In genomic region chr14:101855958-101856357, GRCh38 we compare ENCODE assay signal across 19 cellular contexts.
DNase-seq lines count a peak whose midpoint lies in the region; ATAC-seq and TF ChIP-seq lines count a peak whose summit lies in the region.
"Had no signal": no experiment of that assay in that cellular context is flagged by ENCODE, and none has a peak within 500 bp of the region (broad histone marks: within the 10 kb centered on the region; RNA-seq: fewer than 3 reads in every experiment).

No MANE protein-coding gene starts in this region.

- H3K9me3 Mint-ChIP-seq in activated T-cell treated with anti-CD3 and anti-CD28 coated beads, Interleukin-2, amount 50 U/mL, for 72 hours = no peaks in the 10 kb centered on the region
- no peaks in the 10 kb centered on the region for H3K9me3 Mint-ChIP-seq in activated T-cell treated with anti-CD3 and anti-CD28 coated beads, Interleukin-2, amount 50 U/mL, for 4 hours
- no peaks in the 10 kb centered on the region for H3K9me3 Mint-ChIP-seq in activated T-helper 2 cell treated with anti-CD3 and anti-CD28 coated beads, Interferon-gamma antibody, Interleukin-2, Interleukin-4, amounts not matched to agents 10 μg/mL and 5 μg/mL and 100 μg/mL, durations not matched to agents 14 hours and 24 hours and 36 hours
- H3K9me3 Mint-ChIP-seq in natural killer cell treated with Interleukin-12 subunit alpha and Interleukin-12 subunit beta and Interleukin-15 and Interleukin-18, amount 100 ng/mL, for 72 hours = no peaks in the 10 kb centered on the region
- H3K9me3 Mint-ChIP-seq: activated T-helper 1 cell treated with anti-CD3 and anti-CD28 coated beads, Interleukin-12 subunit alpha, Interleukin-12 subunit beta, Interleukin-2, Interleukin-4 antibody, amounts not matched to agents 30 ng/mL and 10 ng/mL and 1 ng/mL, durations not matched to agents 14 hours and 24 hours and 36 hours had no signal

- no peaks in the 10 kb centered on the region for H3K9me3 ChIP-seq in DND-41 (ENCODE audit: insufficient read depth, low read length, severe bottlenecking)
- H3K9me3 ChIP-seq: colonic mucosa, right atrium auricular region, SJCRH30 had no signal

- peaks cover 96% of the 10 kb centered on the region for H3K79me2 ChIP-seq in DND-41 (ENCODE audit: insufficient read depth, low read length)

- DNase-seq in activated T-cell treated with anti-CD3 and anti-CD28 coated beads, Interleukin-2, amount 50 U/mL, for 72 hours = no peak
- no peak for DNase-seq in activated T-cell treated with anti-CD3 and anti-CD28 coated beads, Interleukin-2, amount 50 U/mL, for 4 hours
- DNase-seq in DND-41 (no peak), pons (ENCODE audit: low spot score) (no peak)
- DNase-seq in activated T-helper 2 cell treated with anti-CD3 and anti-CD28 coated beads, Interferon-gamma antibody, Interleukin-2, Interleukin-4, amounts not matched to agents 10 μg/mL and 5 μg/mL and 100 μg/mL, durations not matched to agents 14 hours and 24 hours and 36 hours (ENCODE audit: low spot score) = no peak
- no peak for DNase-seq in natural killer cell treated with Interleukin-12 subunit alpha and Interleukin-12 subunit beta and Interleukin-15 and Interleukin-18, amount 100 ng/mL, for 72 hours (ENCODE audit: low spot score)
- DNase-seq: activated CD4-positive, alpha-beta T cell treated with anti-CD3 and anti-CD28 coated beads, Interleukin-2, amount 50 U/mL, for 1 hour; anterior cingulate cortex; Calu3; colonic mucosa; mesendoderm; NCI-H2227 treated with DMSO at 0.1 percent for 48 hours had no signal

- no peak for TF ChIP-seq CTCF in DND-41 (IDR thresholded peaks at IDR 0.05; ENCODE audit: borderline replicate concordance, extremely low read depth, low read length, poor library complexity, severe bottlenecking)

- H3K36me3 Mint-ChIP-seq in activated T-cell treated with anti-CD3 and anti-CD28 coated beads, Interleukin-2, amount 50 U/mL, for 72 hours (ENCODE audit: insufficient read depth in 2 of 2) = peaks cover 5 to 24% of the 10 kb centered on the region in 2 donors
- H3K36me3 Mint-ChIP-seq in activated T-cell treated with anti-CD3 and anti-CD28 coated beads, Interleukin-2, amount 50 U/mL, for 4 hours (ENCODE audit: insufficient read depth) = peaks cover 31% of the 10 kb centered on the region
- H3K36me3 Mint-ChIP-seq in activated T-helper 2 cell treated with anti-CD3 and anti-CD28 coated beads, Interferon-gamma antibody, Interleukin-2, Interleukin-4, amounts not matched to agents 10 μg/mL and 5 μg/mL and 100 μg/mL, durations not matched to agents 14 hours and 24 hours and 36 hours (ENCODE audit: low read depth) = peaks cover 53% of the 10 kb centered on the region
- peaks cover 11% of the 10 kb centered on the region for H3K36me3 Mint-ChIP-seq in natural killer cell treated with Interleukin-12 subunit alpha and Interleukin-12 subunit beta and Interleukin-15 and Interleukin-18, amount 100 ng/mL, for 72 hours

- intact Hi-C loops in activated T-helper 2 cell treated with anti-CD3 and anti-CD28 coated beads, Interferon-gamma antibody, Interleukin-2, Interleukin-4, amounts not matched to agents 10 μg/mL and 5 μg/mL and 100 μg/mL, durations not matched to agents 14 hours and 24 hours and 36 hours (cut with micrococcal nuclease) = no loop called here

- H2AFZ ChIP-seq in DND-41 (ENCODE audit: low read depth, low read length) = no peak overlapping the region

- peaks cover 85% of the 10 kb centered on the region for H3K4me1 Mint-ChIP-seq in activated T-cell treated with anti-CD3 and anti-CD28 coated beads, Interleukin-2, amount 50 U/mL, for 72 hours (ENCODE audit: low read depth)
- H3K4me1 Mint-ChIP-seq in activated T-cell treated with anti-CD3 and anti-CD28 coated beads, Interleukin-2, amount 50 U/mL, for 4 hours (ENCODE audit: low read depth) = peaks cover 85% of the 10 kb centered on the region
- H3K4me1 Mint-ChIP-seq in activated T-helper 2 cell treated with anti-CD3 and anti-CD28 coated beads, Interferon-gamma antibody, Interleukin-2, Interleukin-4, amounts not matched to agents 10 μg/mL and 5 μg/mL and 100 μg/mL, durations not matched to agents 14 hours and 24 hours and 36 hours (ENCODE audit: low read depth) = peaks cover 59% of the 10 kb centered on the region
- H3K4me1 Mint-ChIP-seq in natural killer cell treated with Interleukin-12 subunit alpha and Interleukin-12 subunit beta and Interleukin-15 and Interleukin-18, amount 100 ng/mL, for 72 hours (ENCODE audit: low read depth in 2 of 2) = peaks cover 69 to 72% of the 10 kb centered on the region in 2 donors

- peaks cover 52% of the 10 kb centered on the region for H4K20me1 ChIP-seq in DND-41 (ENCODE audit: insufficient read depth, low read length)

- no peak overlapping the region for H3K9ac ChIP-seq in DND-41 (ENCODE audit: low read depth, low read length)
- H3K9ac ChIP-seq: KMS-11 had no signal

- peak overlapping the region; percentile 88 for H3K27ac Mint-ChIP-seq in activated T-cell treated with anti-CD3 and anti-CD28 coated beads, Interleukin-2, amount 50 U/mL, for 72 hours
- peak overlapping the region; percentile 21 for H3K27ac Mint-ChIP-seq in activated T-helper 2 cell treated with anti-CD3 and anti-CD28 coated beads, Interferon-gamma antibody, Interleukin-2, Interleukin-4, amounts not matched to agents 10 μg/mL and 5 μg/mL and 100 μg/mL, durations not matched to agents 14 hours and 24 hours and 36 hours
- H3K27ac Mint-ChIP-seq in natural killer cell treated with Interleukin-12 subunit alpha and Interleukin-12 subunit beta and Interleukin-15 and Interleukin-18, amount 100 ng/mL, for 72 hours = peak overlapping the region; percentile 63 to 83
- H3K27ac Mint-ChIP-seq: activated T-helper 1 cell treated with anti-CD3 and anti-CD28 coated beads, Interleukin-12 subunit alpha, Interleukin-12 subunit beta, Interleukin-2, Interleukin-4 antibody, amounts not matched to agents 30 ng/mL and 10 ng/mL and 1 ng/mL, durations not matched to agents 14 hours and 24 hours and 36 hours had no signal

- ATAC-seq in activated T-cell treated with anti-CD3 and anti-CD28 coated beads, Interleukin-2, amount 50 U/mL, for 72 hours (replicated peaks in 1 of 2) = no peak
- ATAC-seq in activated T-cell treated with anti-CD3 and anti-CD28 coated beads, Interleukin-2, amount 50 U/mL, for 4 hours = no peak
- ATAC-seq in DND-41 (ENCODE audit: insufficient read depth, low read depth) (no peak), GM18907 (IDR thresholded peaks at IDR 0.05; ENCODE audit: unreplicated experiment) (no peak), GM19395 (IDR thresholded peaks at IDR 0.05; ENCODE audit: unreplicated experiment) (no peak)
- ATAC-seq in natural killer cell treated with Interleukin-12 subunit alpha and Interleukin-12 subunit beta and Interleukin-15 and Interleukin-18, amount 100 ng/mL, for 72 hours = no peak
- ATAC-seq: GM12878 had no signal

- peaks cover 13% of the 10 kb centered on the region for H3K4me1 ChIP-seq in DND-41 (ENCODE audit: insufficient read depth, low read length)
- H3K4me1 ChIP-seq: SJCRH30 had no signal

- no peaks in the 10 kb centered on the region for H3K27me3 Mint-ChIP-seq in activated T-cell treated with anti-CD3 and anti-CD28 coated beads, Interleukin-2, amount 50 U/mL, for 72 hours (ENCODE audit: low read depth)
- no peaks in the 10 kb centered on the region for H3K27me3 Mint-ChIP-seq in activated T-cell treated with anti-CD3 and anti-CD28 coated beads, Interleukin-2, amount 50 U/mL, for 4 hours (ENCODE audit: low read depth)
- H3K27me3 Mint-ChIP-seq in activated T-helper 2 cell treated with anti-CD3 and anti-CD28 coated beads, Interferon-gamma antibody, Interleukin-2, Interleukin-4, amounts not matched to agents 10 μg/mL and 5 μg/mL and 100 μg/mL, durations not matched to agents 14 hours and 24 hours and 36 hours (ENCODE audit: low read depth) = no peaks in the 10 kb centered on the region
- no peaks in the 10 kb centered on the region for H3K27me3 Mint-ChIP-seq in natural killer cell treated with Interleukin-12 subunit alpha and Interleukin-12 subunit beta and Interleukin-15 and Interleukin-18, amount 100 ng/mL, for 72 hours

- no peak overlapping the region for H3K4me3 Mint-ChIP-seq in activated T-cell treated with anti-CD3 and anti-CD28 coated beads, Interleukin-2, amount 50 U/mL, for 72 hours
- no peak overlapping the region for H3K4me3 Mint-ChIP-seq in activated T-cell treated with anti-CD3 and anti-CD28 coated beads, Interleukin-2, amount 50 U/mL, for 4 hours
- no peak overlapping the region for H3K4me3 Mint-ChIP-seq in activated T-helper 2 cell treated with anti-CD3 and anti-CD28 coated beads, Interferon-gamma antibody, Interleukin-2, Interleukin-4, amounts not matched to agents 10 μg/mL and 5 μg/mL and 100 μg/mL, durations not matched to agents 14 hours and 24 hours and 36 hours (ENCODE audit: low read depth)
- no peak overlapping the region for H3K4me3 Mint-ChIP-seq in natural killer cell treated with Interleukin-12 subunit alpha and Interleukin-12 subunit beta and Interleukin-15 and Interleukin-18, amount 100 ng/mL, for 72 hours
- H3K4me3 Mint-ChIP-seq: activated T-helper 1 cell treated with anti-CD3 and anti-CD28 coated beads, Interleukin-12 subunit alpha, Interleukin-12 subunit beta, Interleukin-2, Interleukin-4 antibody, amounts not matched to agents 30 ng/mL and 10 ng/mL and 1 ng/mL, durations not matched to agents 14 hours and 24 hours and 36 hours had no signal

- no peak overlapping the region for H3K4me3 ChIP-seq in DND-41 (ENCODE audit: low read depth in 1 of 2, low read length in 2 of 2)
- H3K4me3 ChIP-seq: colonic mucosa, GM12878, right atrium auricular region, SJCRH30 had no signal

- no peaks in the 10 kb centered on the region for H3K27me3 ChIP-seq in DND-41 (ENCODE audit: insufficient read depth, low read length, poor library complexity)
- H3K27me3 ChIP-seq: colonic mucosa, right atrium auricular region, SJCRH30 had no signal

- peak overlapping the region; percentile 42 for H3K27ac ChIP-seq in DND-41 (ENCODE audit: low read length)
- H3K27ac ChIP-seq: colonic mucosa, KMS-11, right atrium auricular region, SJCRH30 had no signal

- H3K36me3 ChIP-seq in DND-41 (ENCODE audit: insufficient read depth, low read length) = peaks cover 57% of the 10 kb centered on the region
- H3K36me3 ChIP-seq: colonic mucosa had no signal

- H3K4me2 ChIP-seq in DND-41 (ENCODE audit: insufficient read depth, low read length) = no peak overlapping the region
- H3K4me2 ChIP-seq: KMS-11 had no signal

Comparison
In these comparisons a context has a peak if more than half of its experiments do, and no peak if none do; other contexts are left out.
1. H3K27ac Mint-ChIP-seq: peak in every context shown above with its lines; median percentile 88 in activated T-cell treated with anti-CD3 and anti-CD28 coated beads, Interleukin-2, amount 50 U/mL, for 72 hours; 73 in natural killer cell treated with Interleukin-12 subunit alpha and Interleukin-12 subunit beta and Interleukin-15 and Interleukin-18, amount 100 ng/mL, for 72 hours; 21 in activated T-helper 2 cell treated with anti-CD3 and anti-CD28 coated beads, Interferon-gamma antibody, Interleukin-2, Interleukin-4, amounts not matched to agents 10 μg/mL and 5 μg/mL and 100 μg/mL, durations not matched to agents 14 hours and 24 hours and 36 hours.